Comparison of ENCODE assay signal across 10 cellular contexts in the genomic region with DNA sequence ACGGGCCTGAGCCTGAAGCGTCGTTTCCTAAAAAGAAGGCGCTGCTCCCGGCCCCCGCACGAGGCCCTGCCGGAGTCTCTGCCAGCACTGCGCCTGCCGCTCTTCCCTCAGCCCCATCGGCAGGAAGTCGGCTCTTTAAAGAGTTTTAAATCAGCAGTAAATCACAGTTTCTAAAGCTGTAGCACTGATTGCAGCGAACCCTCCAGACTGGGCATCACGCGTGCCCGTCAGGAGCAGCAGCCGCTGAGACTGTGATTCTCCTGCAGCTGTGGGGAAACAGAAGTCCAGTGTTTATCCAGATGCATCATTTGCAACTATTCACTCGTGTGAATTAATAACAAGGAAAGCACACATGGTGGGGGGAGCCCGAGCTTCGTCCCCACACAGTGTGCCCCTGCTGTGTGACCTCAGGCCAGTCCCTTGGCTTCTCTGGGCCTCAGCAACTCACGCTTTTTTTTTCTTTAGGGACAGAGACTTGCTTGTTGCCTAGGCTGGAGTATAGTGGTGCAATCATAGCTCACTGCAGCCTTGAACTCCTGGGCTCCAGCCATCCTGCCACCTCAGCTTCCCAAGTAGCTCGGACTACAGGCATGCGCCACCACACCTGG. TPM values are rescaled to one million over a fixed set of nuclear protein-coding genes. Genes with fewer than 3 reads are reported as not detected.
"Had no signal": no experiment of that assay in that cellular context is flagged by ENCODE, and none has a peak within 500 bp of the region (broad histone marks: within the 10 kb centered on the region; RNA-seq: fewer than 3 reads in every experiment).

No MANE protein-coding gene starts in this region.

- ATAC-seq: activated T-helper 17 cell treated with anti-CD3 and anti-CD28 coated beads, Interleukin-2, amount 50 U/mL, for 72 hours; heart left ventricle; stimulated activated naive CD8-positive, alpha-beta T cell treated with anti-CD3 and anti-CD28 coated beads, Interleukin-15, Interleukin-2, amounts not matched to agents 100 U/mL and 50 U/mL, for 24 hours had no signal

- H3K27ac ChIP-seq: esophagus muscularis mucosa, heart left ventricle had no signal

- H3K4me3 ChIP-seq: esophagus muscularis mucosa, heart left ventricle had no signal

- H3K36me3 ChIP-seq: esophagus muscularis mucosa, heart left ventricle had no signal

- H3K9me3 ChIP-seq: esophagus muscularis mucosa, heart left ventricle had no signal

- DNase-seq: activated B cell treated with CpG ODN at 0.5 μM for 24 hours; activated CD4-positive, alpha-beta T cell treated with anti-CD3 and anti-CD28 coated beads, Interleukin-2, amount 10 ng/mL, durations not matched to agents 24 days and 14 days; activated CD8-positive, alpha-beta memory T cell treated with anti-CD3 and anti-CD28 coated beads for 24 hours; foreskin fibroblast; stimulated activated CD4-positive, alpha-beta T cell treated with anti-CD3 and anti-CD28 coated beads, Interleukin-2, amount 100 ng/mL, for 48 hours; stimulated activated naive CD8-positive, alpha-beta T cell treated with anti-CD3 and anti-CD28 coated beads, Interleukin-15, Interleukin-2, amounts not matched to agents 100 U/mL and 50 U/mL, for 24 hours; T-helper 2 cell had no signal

RNA-seq across cellular contexts. Expression of gene DLL1, which starts 28.3 kb away (rescaled TPM):
- total RNA-seq: activated CD4-positive, alpha-beta T cell treated with anti-CD3 and anti-CD28 coated beads, Interleukin-2, amount 10 ng/mL, durations not matched to agents 24 days and 14 days had no signal
